In the genomic region with DNA sequence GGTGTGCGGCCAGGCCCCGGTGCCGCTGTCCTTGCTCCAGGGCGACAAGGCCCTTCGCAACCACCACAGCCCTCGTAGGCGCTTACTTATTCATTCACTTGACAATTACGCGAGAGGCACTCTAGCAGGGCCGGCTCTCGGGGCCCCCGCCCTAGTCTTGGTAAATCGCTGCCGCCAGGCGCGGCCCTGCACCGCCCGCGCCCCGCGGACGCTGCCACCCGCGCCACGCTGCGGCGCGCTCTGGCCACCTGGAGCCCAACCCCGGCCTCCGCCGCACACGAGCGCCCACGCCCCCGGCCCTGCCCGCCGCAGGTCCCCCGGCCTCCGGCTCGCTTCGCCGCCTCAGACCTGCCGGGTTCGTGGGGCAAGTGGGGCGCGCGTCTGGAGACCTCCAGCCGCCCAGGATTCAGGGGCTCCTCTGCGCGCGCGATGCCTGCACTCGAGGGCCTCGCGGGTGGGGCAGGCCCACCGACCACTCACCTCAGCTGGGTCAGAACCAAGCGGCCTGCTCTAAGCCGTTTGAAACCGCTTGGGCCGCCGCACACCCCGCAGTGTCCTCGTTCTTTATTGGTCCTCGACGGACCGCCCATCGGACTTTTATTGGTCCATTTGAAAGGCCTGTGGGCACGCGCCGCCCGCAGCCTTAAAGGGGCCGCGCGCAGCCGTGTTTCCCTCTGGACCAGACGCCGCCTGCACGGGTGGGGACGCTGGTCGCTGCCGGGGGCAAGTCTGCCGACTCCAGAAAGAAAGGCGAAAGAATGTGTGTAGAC, we compare ENCODE assay signal across 8 cellular contexts. TPM values are rescaled to one million over a fixed set of nuclear protein-coding genes. Genes with fewer than 3 reads are reported as not detected.
DNase-seq lines count a peak whose midpoint lies in the region; ATAC-seq and TF ChIP-seq lines count a peak whose summit lies in the region.

TSS of gene CKAP5 (minus strand) at position 541 of the 770 bp plus-strand sequence. CDS start 25,049 bp downstream, outside the sequence.

- H3K27me3 ChIP-seq in CD4-positive, CD25-positive, alpha-beta regulatory T cell (ENCODE audit: control insufficient read depth, insufficient read depth, low read length) = no peaks in the 10 kb centered on the region
- H3K27me3 ChIP-seq in duodenal mucosa (ENCODE audit: control insufficient read depth in 1 of 2, insufficient read depth in 2 of 2, low read length in 2 of 2) = no peaks in the 10 kb centered on the region
- no peaks in the 10 kb centered on the region for H3K27me3 ChIP-seq in right lobe of liver

- POLR2A ChIA-PET in activated CD4-positive, alpha-beta memory T cell treated with anti-CD3 and anti-CD28 coated beads, Interleukin-2, amount 10 ng/mL, durations not matched to agents 7 days and 5 days (lab: Charles Lee) = interaction anchor here (0.9 to 2.2 kb wide), 6 partner anchors 11 to 368 kb away, joined by 3 to 11 read pairs (median 7); partner anchors contain the start of gene DDB2

- TF ChIP-seq POLR2A in right lobe of liver (IDR thresholded peaks at IDR 0.05) = peak; percentile 51

- peaks cover 19% of the 10 kb centered on the region for H3K4me1 ChIP-seq in CD4-positive, CD25-positive, alpha-beta regulatory T cell (ENCODE audit: control insufficient read depth, insufficient read depth, low read length, poor library complexity, severe bottlenecking)
- H3K4me1 ChIP-seq in duodenal mucosa (ENCODE audit: control insufficient read depth in 1 of 2, insufficient read depth in 2 of 2, low read length in 2 of 2) (peaks cover 7 to 16% of the 10 kb centered on the region in 2 donors), right lobe of liver (peaks cover 0 to 6% (median 0%) of the 10 kb centered on the region in 4 donors)

- peak; percentile 90 to 93 for ATAC-seq in CD4-positive, CD25-positive, alpha-beta regulatory T cell (ENCODE audit: low read depth in 2 of 2)
- ATAC-seq in GM19395 (IDR thresholded peaks at IDR 0.05; ENCODE audit: unreplicated experiment) = peak; percentile 92
- peak; percentile 81 for ATAC-seq in HG03558 (IDR thresholded peaks at IDR 0.05; ENCODE audit: extremely low read depth, unreplicated experiment)
- ATAC-seq in right lobe of liver = peak; percentile 98 to 99 (median 99)

- no peaks in the 10 kb centered on the region for H3K9me3 ChIP-seq in CD4-positive, CD25-positive, alpha-beta regulatory T cell (ENCODE audit: control insufficient read depth in 2 of 2, low read length in 2 of 2)
- H3K9me3 ChIP-seq in duodenal mucosa (ENCODE audit: control insufficient read depth in 1 of 2, low read length in 2 of 2) = no peaks in the 10 kb centered on the region
- no peaks in the 10 kb centered on the region for H3K9me3 ChIP-seq in right lobe of liver

- TF ChIP-seq CTCF in right lobe of liver (IDR thresholded peaks at IDR 0.05) = no peak

- peak within 1 kb of the TSS; percentile 91 to 97 (median 95) for H3K27ac Mint-ChIP-seq in CD4-positive, CD25-positive, alpha-beta regulatory T cell
- H3K27ac Mint-ChIP-seq in activated CD4-positive, alpha-beta memory T cell treated with anti-CD3 and anti-CD28 coated beads, Interleukin-2, amount 10 ng/mL, durations not matched to agents 7 days and 5 days = peak within 1 kb of the TSS; percentile 93

- intact Hi-C loops in right lobe of liver (cut with DNase I) = no loop called here

- DNase-seq in CD4-positive, CD25-positive, alpha-beta regulatory T cell = peak; percentile 81 to 93 (median 86)
- DNase-seq in NCI-H748 treated with DMSO at 0.1 percent for 48 hours (lab: John Stamatoyannopoulos, UW) (peak; percentile 79), right lobe of liver (peak; percentile 90 to 93 (median 91))
- DNase-seq in activated CD4-positive, alpha-beta memory T cell treated with anti-CD3 and anti-CD28 coated beads, Interleukin-2, amount 10 ng/mL, durations not matched to agents 7 days and 5 days = peak; percentile 90
- peak; percentile 90 for DNase-seq in stimulated activated CD4-positive, alpha-beta T cell treated with anti-CD3 and anti-CD28 coated beads, Interleukin-4, amount 100 ng/mL, for 24 hours

- CTCF ChIA-PET in activated CD4-positive, alpha-beta memory T cell treated with anti-CD3 and anti-CD28 coated beads, Interleukin-2, amount 10 ng/mL, durations not matched to agents 7 days and 5 days (lab: Charles Lee) = interaction anchor here (0.6 to 1.1 kb wide), 4 partner anchors 9 to 366 kb away, joined by 3 to 5 read pairs (median 3); no protein-coding TSS in a partner anchor

- peak within 1 kb of the TSS; percentile 71 to 83 for H3K9ac ChIP-seq in duodenal mucosa (ENCODE audit: low read depth in 1 of 2, low read length in 2 of 2)

- peaks cover 10% of the 10 kb centered on the region for H3K27me3 Mint-ChIP-seq in CD4-positive, CD25-positive, alpha-beta regulatory T cell
- H3K27me3 Mint-ChIP-seq in activated CD4-positive, alpha-beta memory T cell treated with anti-CD3 and anti-CD28 coated beads, Interleukin-2, amount 10 ng/mL, durations not matched to agents 7 days and 5 days = peaks cover 2% of the 10 kb centered on the region

- H3K4me3 ChIP-seq in CD4-positive, CD25-positive, alpha-beta regulatory T cell (ENCODE audit: low read depth, low read length) = peak within 1 kb of the TSS; percentile 84
- H3K4me3 ChIP-seq in duodenal mucosa (ENCODE audit: low read depth in 1 of 2, low read length in 2 of 2) = peak within 1 kb of the TSS; percentile 84 to 92
- H3K4me3 ChIP-seq in right lobe of liver = peak within 1 kb of the TSS; percentile 75 to 91 (median 78)

- no peaks in the 10 kb centered on the region for H3K36me3 Mint-ChIP-seq in CD4-positive, CD25-positive, alpha-beta regulatory T cell
- peaks cover 23% of the 10 kb centered on the region for H3K36me3 Mint-ChIP-seq in activated CD4-positive, alpha-beta memory T cell treated with anti-CD3 and anti-CD28 coated beads, Interleukin-2, amount 10 ng/mL, durations not matched to agents 7 days and 5 days (ENCODE audit: low read depth)

- 0% methylated on average over 43 of the region's 83 CpGs for WGBS in right lobe of liver (ENCODE audit: insufficient coverage, low coverage, low lambda C conversion rate, missing lambda C conversion rate)

- H3K4me3 Mint-ChIP-seq in CD4-positive, CD25-positive, alpha-beta regulatory T cell = peak within 1 kb of the TSS; percentile 94 to 99 (median 96)
- peak within 1 kb of the TSS; percentile 98 for H3K4me3 Mint-ChIP-seq in activated CD4-positive, alpha-beta memory T cell treated with anti-CD3 and anti-CD28 coated beads, Interleukin-2, amount 10 ng/mL, durations not matched to agents 7 days and 5 days

- H3K27ac ChIP-seq in CD4-positive, CD25-positive, alpha-beta regulatory T cell (ENCODE audit: insufficient read depth, low read length, poor library complexity, severe bottlenecking) = peak within 1 kb of the TSS; percentile 70
- peak within 1 kb of the TSS; percentile 75 for H3K27ac ChIP-seq in duodenal mucosa (ENCODE audit: low read depth, low read length)
- H3K27ac ChIP-seq in right lobe of liver = peak within 1 kb of the TSS in 2 of 3 donors; percentile 50 to 71

- H3K36me3 ChIP-seq in CD4-positive, CD25-positive, alpha-beta regulatory T cell (ENCODE audit: control insufficient read depth, insufficient read depth, low read length) = no peaks in the 10 kb centered on the region
- H3K36me3 ChIP-seq in duodenal mucosa (ENCODE audit: control insufficient read depth in 1 of 2, insufficient read depth in 2 of 2, low read length in 2 of 2) (peaks cover 0 to 3% of the 10 kb centered on the region in 2 donors), right lobe of liver (no peaks in the 10 kb centered on the region)

- H3K9me3 Mint-ChIP-seq in CD4-positive, CD25-positive, alpha-beta regulatory T cell = peaks cover 0 to 1% (median 0%) of the 10 kb centered on the region in 7 donors
- no peaks in the 10 kb centered on the region for H3K9me3 Mint-ChIP-seq in activated CD4-positive, alpha-beta memory T cell treated with anti-CD3 and anti-CD28 coated beads, Interleukin-2, amount 10 ng/mL, durations not matched to agents 7 days and 5 days

- peaks cover 10 to 47% (median 34%) of the 10 kb centered on the region in 4 donors for H3K4me1 Mint-ChIP-seq in CD4-positive, CD25-positive, alpha-beta regulatory T cell
- H3K4me1 Mint-ChIP-seq in activated CD4-positive, alpha-beta memory T cell treated with anti-CD3 and anti-CD28 coated beads, Interleukin-2, amount 10 ng/mL, durations not matched to agents 7 days and 5 days = peaks cover 46% of the 10 kb centered on the region

RNA-seq across cellular contexts. Expression of gene CKAP5, which starts in this region (rescaled TPM):
- total RNA-seq in CD4-positive, CD25-positive, alpha-beta regulatory T cell = 45.4 TPM
- 10 to 100 TPM in 3 of 4 donors, 1 to 10 TPM in 1; 8.7 to 14.1 (median 12.2) TPM for polyA plus RNA-seq in CD4-positive, CD25-positive, alpha-beta regulatory T cell
- 100 to 1,000 TPM; 157 to 160 TPM for total RNA-seq in activated CD4-positive, alpha-beta memory T cell treated with anti-CD3 and anti-CD28 coated beads, Interleukin-2, amount 10 ng/mL, durations not matched to agents 7 days and 5 days
- total RNA-seq in right lobe of liver = 10 to 100 TPM; 12.9 to 30.2 (median 21.2) TPM

Comparison
In these comparisons a context has a peak if more than half of its experiments do, and no peak if none do; other contexts are left out.
1. Peak in every context shown above with its lines: DNase-seq, ATAC-seq, H3K4me3 ChIP-seq and H3K27ac ChIP-seq.